Comparison of ENCODE assay signal across 8 cellular contexts in genomic region chr14:55354500-55354899, GRCh38. TPM values are rescaled to one million over a fixed set of nuclear protein-coding genes. Genes with fewer than 3 reads are reported as not detected.
DNase-seq lines count a peak whose midpoint lies in the region; ATAC-seq and TF ChIP-seq lines count a peak whose summit lies in the region.

No MANE protein-coding gene starts in this region.

- H3K36me3 Mint-ChIP-seq in activated CD8-positive, alpha-beta T cell treated with anti-CD3 and anti-CD28 coated beads for 36 hours (ENCODE audit: low read depth): peaks cover 8% of the 10 kb centered on the region

- peak; percentile 57 for ATAC-seq in HG02981 (IDR thresholded peaks at IDR 0.05; ENCODE audit: unreplicated experiment)
- ATAC-seq in activated CD8-positive, alpha-beta T cell treated with anti-CD3 and anti-CD28 coated beads for 36 hours: peak; percentile 94
- ATAC-seq in mucosa of descending colon: peak; percentile 79
- no peak for ATAC-seq in HG03457 (IDR thresholded peaks at IDR 0.05; ENCODE audit: unreplicated experiment)

- DNase-seq in GM10266 (ENCODE audit: extremely low spot score) (peak; percentile 66), NCI-H446 treated with DMSO at 0.1 percent for 48 hours (lab: John Stamatoyannopoulos, UW) (peak; percentile 8), epithelial cell of esophagus (ENCODE audit: low read depth) (peak; percentile 66), mucosa of descending colon (peak in 2 of 3 donors; percentile 54 to 78), superior temporal gyrus (ENCODE audit: extremely low spot score) (peak; percentile 78)
- peak; percentile 71 for DNase-seq in activated CD8-positive, alpha-beta T cell treated with anti-CD3 and anti-CD28 coated beads for 36 hours

- no peaks in the 10 kb centered on the region for H3K9me3 Mint-ChIP-seq in activated CD8-positive, alpha-beta T cell treated with anti-CD3 and anti-CD28 coated beads for 36 hours

- H3K4me3 ChIP-seq in epithelial cell of esophagus (ENCODE audit: low read length): no peak overlapping the region
- no peak overlapping the region for H3K4me3 ChIP-seq in mucosa of descending colon

- H3K4me1 ChIP-seq in mucosa of descending colon (ENCODE audit: low read depth): peaks cover 7% of the 10 kb centered on the region

- no peaks in the 10 kb centered on the region for H3K27me3 Mint-ChIP-seq in activated CD8-positive, alpha-beta T cell treated with anti-CD3 and anti-CD28 coated beads for 36 hours

- POLR2A ChIA-PET in activated CD8-positive, alpha-beta T cell treated with anti-CD3 and anti-CD28 coated beads for 36 hours (lab: Charles Lee): interaction anchor here (1.1 to 2.2 kb wide), 5 partner anchors 10 to 141 kb away, joined by 3 to 6 read pairs (median 5); partner anchors contain the start of gene FBXO34

- H3K9me3 ChIP-seq in mucosa of descending colon: no peaks in the 10 kb centered on the region

- CTCF ChIA-PET in activated CD8-positive, alpha-beta T cell treated with anti-CD3 and anti-CD28 coated beads for 36 hours (lab: Charles Lee): interaction anchor here (0.7 to 5.2 kb wide), 46 partner anchors 9 to 265 kb away, joined by 3 to 87 read pairs (median 6); partner anchors contain the start of gene FBXO34

- intact Hi-C loops in activated CD8-positive, alpha-beta T cell treated with anti-CD3 and anti-CD28 coated beads for 36 hours (cut with micrococcal nuclease): loop anchor here (2.0 kb wide), 1 partner anchor 84 kb away; the partner anchor contains the start of gene FBXO34
- intact Hi-C loops in mucosa of descending colon (cut with DNase I, micrococcal nuclease): loop anchor here in 1 of 2 donors (10.0 kb wide), 1 partner anchor 80 kb away; the partner anchor contains the start of gene FBXO34

- peak overlapping the region; percentile 74 for H3K27ac Mint-ChIP-seq in activated CD8-positive, alpha-beta T cell treated with anti-CD3 and anti-CD28 coated beads for 36 hours

- H3K4me1 Mint-ChIP-seq in activated CD8-positive, alpha-beta T cell treated with anti-CD3 and anti-CD28 coated beads for 36 hours (ENCODE audit: low read depth): peaks cover 18% of the 10 kb centered on the region

- H3K36me3 ChIP-seq in mucosa of descending colon (ENCODE audit: low read depth): no peaks in the 10 kb centered on the region

- TF ChIP-seq CTCF in GM10266 (IDR thresholded peaks at IDR 0.05; ENCODE audit: control insufficient read depth, insufficient read depth, low read depth, missing control alignments): peak; percentile 82
- peak; percentile 74 for TF ChIP-seq CTCF in activated CD8-positive, alpha-beta T cell treated with anti-CD3 and anti-CD28 coated beads for 36 hours (IDR thresholded peaks at IDR 0.05)
- peak; percentile 74 for TF ChIP-seq CTCF in epithelial cell of esophagus (IDR thresholded peaks at IDR 0.05; ENCODE audit: insufficient read depth, low read depth, low read length, missing control alignments)
- peak; percentile 42 for TF ChIP-seq CTCF in mucosa of descending colon (IDR thresholded peaks at IDR 0.05)

- H3K4me3 Mint-ChIP-seq in activated CD8-positive, alpha-beta T cell treated with anti-CD3 and anti-CD28 coated beads for 36 hours: no peak overlapping the region

RNA-seq across cellular contexts. Expression of gene ATG14, which starts 57.1 kb away (rescaled TPM):
- 1 to 10 TPM; 5.1 to 5.5 TPM for total RNA-seq in activated CD8-positive, alpha-beta T cell treated with anti-CD3 and anti-CD28 coated beads for 36 hours
- total RNA-seq in mucosa of descending colon: 10 to 100 TPM in 2 of 3 donors, 1 to 10 TPM in 1; 8.3 to 15.1 (median 10.8) TPM

Comparison
In these comparisons a context has a peak if more than half of its experiments do, and no peak if none do; other contexts are left out.
1. DNase-seq: peak in every context shown above with its lines; median percentile 78 in superior temporal gyrus; 71 in activated CD8-positive, alpha-beta T cell treated with anti-CD3 and anti-CD28 coated beads for 36 hours; 66 in GM10266; 66 in epithelial cell of esophagus; 66 in mucosa of descending colon; 8 in NCI-H446 treated with DMSO at 0.1 percent for 48 hours.